ENCODE assay signal across 8 cellular contexts in genomic region chr1:9825101-9826074, GRCh38. TPM values are rescaled to one million over a fixed set of nuclear protein-coding genes. Genes with fewer than 3 reads are reported as not detected.
DNase-seq lines count a peak whose midpoint lies in the region; ATAC-seq and TF ChIP-seq lines count a peak whose summit lies in the region.

No MANE protein-coding gene starts in this region.

- TF ChIP-seq CTCF in HFFc6 (IDR thresholded peaks at IDR 0.05) = no peak
- no peak for TF ChIP-seq CTCF in progenitor cell of endocrine pancreas (IDR thresholded peaks at IDR 0.05; ENCODE audit: unreplicated experiment)

- POLR2A ChIA-PET in activated naive CD8-positive, alpha-beta T cell treated with anti-CD3 and anti-CD28 coated beads, Interleukin-2, amount 10 ng/mL, durations not matched to agents 7 days and 5 days (lab: Charles Lee) = interaction anchor here (0.5 to 1.6 kb wide), 3 partner anchors 8 to 36 kb away, joined by 3 to 4 read pairs (median 3); no protein-coding TSS in a partner anchor

- peak overlapping the region; percentile 74 for H3K4me3 Mint-ChIP-seq in HFFc6
- peak overlapping the region; percentile 68 for H3K4me3 Mint-ChIP-seq in activated naive CD8-positive, alpha-beta T cell treated with anti-CD3 and anti-CD28 coated beads, Interleukin-2, amount 10 ng/mL, durations not matched to agents 7 days and 5 days
- H3K4me3 Mint-ChIP-seq in progenitor cell of endocrine pancreas (ENCODE audit: low read depth) = peak overlapping the region; percentile 72

- DNase-seq in C1 segment of cervical spinal cord (lab: John Stamatoyannopoulos, UW) (peak in 9 of 14 donors; percentile 11 to 73 (median 45)), HFFc6 (peak; percentile 65), RPMI7951 (ENCODE audit: low read depth) (peak; percentile 79), cardiac septum (ENCODE audit: low spot score) (peak; percentile 82), progenitor cell of endocrine pancreas (ENCODE audit: low spot score, unreplicated experiment) (no peak), OCI-M2 (lab: John Stamatoyannopoulos, UW; ENCODE audit: unreplicated experiment) (no peak)
- peak; percentile 50 for DNase-seq in activated naive CD8-positive, alpha-beta T cell treated with anti-CD3 and anti-CD28 coated beads, Interleukin-2, amount 10 ng/mL, durations not matched to agents 7 days and 5 days
- no peak for DNase-seq in NK-92 treated with Interleukin-12 subunit alpha and Interleukin-12 subunit beta, amount 100 ng/mL, for 24 hours (lab: John Stamatoyannopoulos, UW)

- intact Hi-C loops in cardiac septum (cut with DNase I) = loop anchor here (10.0 kb wide), 1 partner anchor 869 kb away; no protein-coding TSS in a partner anchor

- ATAC-seq in activated naive CD8-positive, alpha-beta T cell treated with anti-CD3 and anti-CD28 coated beads, Interleukin-2, amount 10 ng/mL, durations not matched to agents 7 days and 5 days (ENCODE audit: low read depth) = peak; percentile 31

- H3K4me1 Mint-ChIP-seq in HFFc6 (ENCODE audit: low read depth) (peaks cover 45% of the 10 kb centered on the region), progenitor cell of endocrine pancreas (ENCODE audit: low read depth) (peaks cover 24% of the 10 kb centered on the region)
- peaks cover 33% of the 10 kb centered on the region for H3K4me1 Mint-ChIP-seq in activated naive CD8-positive, alpha-beta T cell treated with anti-CD3 and anti-CD28 coated beads, Interleukin-2, amount 10 ng/mL, durations not matched to agents 7 days and 5 days

- H3K9me3 Mint-ChIP-seq in HFFc6 (no peaks in the 10 kb centered on the region), progenitor cell of endocrine pancreas (ENCODE audit: low read depth) (no peaks in the 10 kb centered on the region)
- H3K9me3 Mint-ChIP-seq in activated naive CD8-positive, alpha-beta T cell treated with anti-CD3 and anti-CD28 coated beads, Interleukin-2, amount 10 ng/mL, durations not matched to agents 7 days and 5 days = no peaks in the 10 kb centered on the region

- H3K27ac Mint-ChIP-seq in HFFc6 = peak overlapping the region; percentile 77
- peak overlapping the region; percentile 37 for H3K27ac Mint-ChIP-seq in activated naive CD8-positive, alpha-beta T cell treated with anti-CD3 and anti-CD28 coated beads, Interleukin-2, amount 10 ng/mL, durations not matched to agents 7 days and 5 days
- peak overlapping the region; percentile 38 for H3K27ac Mint-ChIP-seq in progenitor cell of endocrine pancreas

- peaks cover 4% of the 10 kb centered on the region; the same call in 1 of the 2 replicates for H3K36me3 Mint-ChIP-seq in HFFc6 (ENCODE audit: low read depth)
- H3K36me3 Mint-ChIP-seq in activated naive CD8-positive, alpha-beta T cell treated with anti-CD3 and anti-CD28 coated beads, Interleukin-2, amount 10 ng/mL, durations not matched to agents 7 days and 5 days = peaks cover 6% of the 10 kb centered on the region
- peaks cover 1% of the 10 kb centered on the region for H3K36me3 Mint-ChIP-seq in progenitor cell of endocrine pancreas (ENCODE audit: insufficient read depth)

- H3K27me3 Mint-ChIP-seq in HFFc6 (ENCODE audit: insufficient read depth) (peaks cover 8% of the 10 kb centered on the region; the same call in 1 of the 2 replicates), progenitor cell of endocrine pancreas (peaks cover 26% of the 10 kb centered on the region)
- H3K27me3 Mint-ChIP-seq in activated naive CD8-positive, alpha-beta T cell treated with anti-CD3 and anti-CD28 coated beads, Interleukin-2, amount 10 ng/mL, durations not matched to agents 7 days and 5 days = peaks cover 9% of the 10 kb centered on the region

RNA-seq across cellular contexts. Expression of gene CLSTN1, which starts 1.6 kb away (rescaled TPM):
- total RNA-seq in HFFc6 (2021; fragmentation: NEBNext Ultra II Directional; extraction: Animal tissue kit (Norgen Biotek cat#: 25700)) = 100 to 1,000 TPM; 128 to 151 (median 137) TPM
- total RNA-seq in RPMI7951 (2014; rRNA removed; shearing (Covaris generic)) = 48.3 and 53.6 TPM in 2 replicates
- 100 to 1,000 TPM; 104 to 106 TPM for total RNA-seq in activated naive CD8-positive, alpha-beta T cell treated with anti-CD3 and anti-CD28 coated beads, Interleukin-2, amount 10 ng/mL, durations not matched to agents 7 days and 5 days
- total RNA-seq in cardiac septum (59.1 TPM), progenitor cell of endocrine pancreas (128 and 130 TPM in 2 replicates)

Comparison
In these comparisons a context has a peak if more than half of its experiments do, and no peak if none do; other contexts are left out.
1. DNase-seq: peak in C1 segment of cervical spinal cord (9 of 14), HFFc6 (single experiment), RPMI7951 (single experiment), activated naive CD8-positive, alpha-beta T cell treated with anti-CD3 and anti-CD28 coated beads, Interleukin-2, amount 10 ng/mL, durations not matched to agents 7 days and 5 days (single experiment) and cardiac septum (single experiment); none in progenitor cell of endocrine pancreas (single experiment), OCI-M2 (single experiment) and NK-92 treated with Interleukin-12 subunit alpha and Interleukin-12 subunit beta, amount 100 ng/mL, for 24 hours (single experiment).
2. Peak in every context shown above with its lines, with median percentiles within 50 percentile points of each other: H3K27ac Mint-ChIP-seq and H3K4me3 Mint-ChIP-seq.